In the genomic region with DNA sequence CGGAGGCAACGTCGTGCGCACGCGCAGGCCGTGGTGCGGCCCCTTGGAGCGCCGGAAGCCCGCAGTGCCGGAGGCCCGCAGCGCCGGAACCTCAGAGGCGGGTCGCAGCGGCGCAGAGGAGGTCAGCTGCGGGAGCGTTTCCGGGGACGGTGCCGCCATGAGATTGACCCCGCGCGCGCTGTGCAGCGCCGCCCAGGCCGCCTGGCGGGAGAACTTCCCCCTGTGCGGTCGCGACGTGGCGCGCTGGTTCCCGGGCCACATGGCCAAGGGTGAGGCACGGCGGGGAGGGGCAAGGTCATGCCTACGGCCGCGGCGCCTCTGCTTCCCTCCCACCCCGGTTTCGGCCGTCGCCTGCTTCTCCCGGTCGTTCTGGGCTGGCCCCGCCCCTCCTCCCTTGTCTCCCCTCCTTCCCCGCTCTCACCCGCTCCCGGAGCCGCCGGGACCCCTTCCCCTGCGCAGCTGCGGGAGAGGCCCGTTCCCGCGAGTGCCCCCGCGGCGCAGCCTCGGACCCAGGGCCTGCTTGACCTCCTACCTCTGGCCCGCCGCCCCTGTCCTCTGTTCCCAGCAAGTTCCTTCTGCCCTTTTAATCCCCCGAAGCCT, we compare ENCODE assay signal across 1 cellular context.
TF ChIP-seq lines count a peak whose summit lies in the region.

Gene MTG1, plus strand, starts transcription at position 94 of the 600 bp plus-strand sequence. Its CDS starts 64 bp downstream, at position 158.

TF ChIP-seq in H1, 55 proteins besides CTCF, POLR2A, EP300 and RAD21:
- TF ChIP-seq CHD7 (IDR thresholded peaks at IDR 0.05; ENCODE audit: insufficient replicate concordance, low read length) (no peak), CBX5 (IDR thresholded peaks at IDR 0.05; ENCODE audit: low read depth, low read length) (no peak), KDM5A (IDR thresholded peaks at IDR 0.05; ENCODE audit: low read length) (peak; percentile 68; the same call in 1 of the 2 replicates), YY1 (IDR thresholded peaks at IDR 0.05; ENCODE audit: low read depth, low read length) (peak; percentile 85; the same call in 1 of the 2 replicates), NANOG (IDR thresholded peaks at IDR 0.05; ENCODE audit: insufficient read depth, low read depth, low read length, poor library complexity, severe bottlenecking) (no peak), CTBP2 (IDR thresholded peaks at IDR 0.05; ENCODE audit: borderline replicate concordance, insufficient read depth, insufficient read length, low read length) (no peak), BRCA1 (IDR thresholded peaks at IDR 0.05; ENCODE audit: low read depth, low read length) (no peak), SIN3A (conservative IDR thresholded peaks at IDR 0.05 in 1 of 2, IDR thresholded peaks at IDR 0.05 in 1 of 2; ENCODE audit: low read depth in 1 of 2, low read length in 2 of 2) (peak; percentile 54 to 72; a peak in 2 of 4 replicates), CHD1 (IDR thresholded peaks at IDR 0.05; ENCODE audit: low read depth, low read length) (no peak), TBP (IDR thresholded peaks at IDR 0.05; ENCODE audit: low read depth, low read length) (peak; percentile 79; the same call in 1 of the 2 replicates), HDAC6 (IDR thresholded peaks at IDR 0.05; ENCODE audit: low read depth, low read length) (no peak), JUN (IDR thresholded peaks at IDR 0.05; ENCODE audit: low read depth, low read length) (no peak), GABPA (IDR thresholded peaks at IDR 0.05; ENCODE audit: borderline replicate concordance, insufficient read depth, low read length) (peak; percentile 98), SIRT6 (IDR thresholded peaks at IDR 0.05; ENCODE audit: low read length) (no peak), CREB1 (IDR thresholded peaks at IDR 0.05) (0 out of 2 replicates have a peak, but pooled peaks have one; percentile 32), HDAC2 (IDR thresholded peaks at IDR 0.05; ENCODE audit: borderline replicate concordance in 1 of 2, low read depth in 2 of 2, low read length in 2 of 2) (peak; percentile 10 to 57; a peak in 1 of 4 replicates), GTF2F1 (IDR thresholded peaks at IDR 0.05; ENCODE audit: borderline replicate concordance, low read depth, low read length) (no peak), JUND (IDR thresholded peaks at IDR 0.05; ENCODE audit: low read length) (no peak), SUZ12 (IDR thresholded peaks at IDR 0.05; ENCODE audit: low read length) (no peak), BACH1 (IDR thresholded peaks at IDR 0.05; ENCODE audit: low read length) (no peak), POLR2AphosphoS5 (IDR thresholded peaks at IDR 0.05; ENCODE audit: low read depth, low read length) (peak; percentile 91), KDM1A (IDR thresholded peaks at IDR 0.05; ENCODE audit: borderline replicate concordance, low read length) (no peak), RBBP5 (IDR thresholded peaks at IDR 0.05; ENCODE audit: borderline replicate concordance, low read depth, low read length) (peak; percentile 85), PHF8 (conservative IDR thresholded peaks at IDR 0.05; ENCODE audit: low read depth, low read length) (peak; percentile 99), FOSL1 (IDR thresholded peaks at IDR 0.05; ENCODE audit: insufficient read depth, low read depth, low read length) (0 out of 2 replicates have a peak, but pooled peaks have one; percentile 24), CEBPB (IDR thresholded peaks at IDR 0.05; ENCODE audit: low read depth, low read length) (no peak), ZNF274 (IDR thresholded peaks at IDR 0.05; ENCODE audit: borderline replicate concordance, extremely low read depth, low read length) (no peak), CBX8 (IDR thresholded peaks at IDR 0.05; ENCODE audit: borderline replicate concordance, low read depth, low read length) (no peak), CHD2 (IDR thresholded peaks at IDR 0.05; ENCODE audit: low read length) (no peak), RXRA (IDR thresholded peaks at IDR 0.05; ENCODE audit: insufficient read depth, low read depth, low read length) (no peak), SRF (IDR thresholded peaks at IDR 0.05; ENCODE audit: low read depth, low read length) (no peak), SP4 (IDR thresholded peaks at IDR 0.05; ENCODE audit: low read length) (0 out of 2 replicates have a peak, but pooled peaks have one; percentile 80), TAF1 (IDR thresholded peaks at IDR 0.05; ENCODE audit: low read depth, low read length) (peak; percentile 91), EGR1 (IDR thresholded peaks at IDR 0.05; ENCODE audit: borderline replicate concordance, low read depth, low read length) (no peak), BCL11A (IDR thresholded peaks at IDR 0.05; ENCODE audit: low read depth in 2 of 2, low read length in 2 of 2) (no peak), SAP30 (IDR thresholded peaks at IDR 0.05; ENCODE audit: insufficient read depth, insufficient replicate concordance, low read length) (no peak), TEAD4 (IDR thresholded peaks at IDR 0.05; ENCODE audit: low read depth, low read length) (no peak), ASH2L (IDR thresholded peaks at IDR 0.05; ENCODE audit: low read length) (peak; percentile 85), RFX5 (IDR thresholded peaks at IDR 0.05; ENCODE audit: borderline replicate concordance, low read depth, low read length) (no peak), EZH2 (IDR thresholded peaks at IDR 0.05; ENCODE audit: low read depth, low read length, severe bottlenecking) (no peak), TAF7 (optimal IDR thresholded peaks at IDR 0.05; ENCODE audit: borderline replicate concordance, low read depth, low read length) (peak; percentile 82), SP1 (IDR thresholded peaks at IDR 0.05; ENCODE audit: low read depth, low read length) (peak; percentile 37; the same call in 1 of the 2 replicates), MAFK (IDR thresholded peaks at IDR 0.05; ENCODE audit: low read depth, low read length) (no peak), NRF1 (IDR thresholded peaks at IDR 0.05; ENCODE audit: low read depth, low read length) (peak; percentile 98), TCF12 (IDR thresholded peaks at IDR 0.05; ENCODE audit: low read depth, low read length) (0 out of 2 replicates have a peak, but pooled peaks have one; percentile 37), POU5F1 (IDR thresholded peaks at IDR 0.05; ENCODE audit: low read depth, low read length) (no peak), KDM4A (IDR thresholded peaks at IDR 0.05; ENCODE audit: low read depth, low read length, severe bottlenecking) (peak; percentile 43), RNF2 (IDR thresholded peaks at IDR 0.05; ENCODE audit: borderline replicate concordance, low read depth, low read length, missing control alignments, poor library complexity, severe bottlenecking) (no peak), SP2 (IDR thresholded peaks at IDR 0.05; ENCODE audit: low read length) (no peak), SIX5 (IDR thresholded peaks at IDR 0.05; ENCODE audit: low read depth, low read length) (no peak)
- TF ChIP-seq, protein P1, sequence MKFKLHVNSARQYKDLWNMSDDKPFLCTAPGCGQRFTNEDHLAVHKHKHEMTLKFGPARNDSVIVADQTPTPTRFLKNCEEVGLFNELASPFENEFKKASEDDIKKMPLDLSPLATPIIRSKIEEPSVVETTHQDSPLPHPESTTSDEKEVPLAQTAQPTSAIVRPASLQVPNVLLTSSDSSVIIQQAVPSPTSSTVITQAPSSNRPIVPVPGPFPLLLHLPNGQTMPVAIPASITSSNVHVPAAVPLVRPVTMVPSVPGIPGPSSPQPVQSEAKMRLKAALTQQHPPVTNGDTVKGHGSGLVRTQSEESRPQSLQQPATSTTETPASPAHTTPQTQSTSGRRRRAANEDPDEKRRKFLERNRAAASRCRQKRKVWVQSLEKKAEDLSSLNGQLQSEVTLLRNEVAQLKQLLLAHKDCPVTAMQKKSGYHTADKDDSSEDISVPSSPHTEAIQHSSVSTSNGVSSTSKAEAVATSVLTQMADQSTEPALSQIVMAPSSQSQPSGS (IDR thresholded peaks at IDR 0.05; ENCODE audit: low read length), result no peak
- TF ChIP-seq, protein P2, sequence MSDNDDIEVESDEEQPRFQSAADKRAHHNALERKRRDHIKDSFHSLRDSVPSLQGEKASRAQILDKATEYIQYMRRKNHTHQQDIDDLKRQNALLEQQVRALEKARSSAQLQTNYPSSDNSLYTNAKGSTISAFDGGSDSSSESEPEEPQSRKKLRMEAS (IDR thresholded peaks at IDR 0.05), result peak; percentile 85; the same call in 1 of the 2 replicates
- TF ChIP-seq, protein P3, sequence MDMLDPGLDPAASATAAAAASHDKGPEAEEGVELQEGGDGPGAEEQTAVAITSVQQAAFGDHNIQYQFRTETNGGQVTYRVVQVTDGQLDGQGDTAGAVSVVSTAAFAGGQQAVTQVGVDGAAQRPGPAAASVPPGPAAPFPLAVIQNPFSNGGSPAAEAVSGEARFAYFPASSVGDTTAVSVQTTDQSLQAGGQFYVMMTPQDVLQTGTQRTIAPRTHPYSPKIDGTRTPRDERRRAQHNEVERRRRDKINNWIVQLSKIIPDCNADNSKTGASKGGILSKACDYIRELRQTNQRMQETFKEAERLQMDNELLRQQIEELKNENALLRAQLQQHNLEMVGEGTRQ (IDR thresholded peaks at IDR 0.05; ENCODE audit: low read length), result no peak
- TF ChIP-seq, protein P4, sequence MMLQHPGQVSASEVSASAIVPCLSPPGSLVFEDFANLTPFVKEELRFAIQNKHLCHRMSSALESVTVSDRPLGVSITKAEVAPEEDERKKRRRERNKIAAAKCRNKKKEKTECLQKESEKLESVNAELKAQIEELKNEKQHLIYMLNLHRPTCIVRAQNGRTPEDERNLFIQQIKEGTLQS (IDR thresholded peaks at IDR 0.05; ENCODE audit: insufficient read depth, low read depth, low read length), result peak; percentile 32; the same call in 1 of the 2 replicates
- TF ChIP-seq, protein P5, sequence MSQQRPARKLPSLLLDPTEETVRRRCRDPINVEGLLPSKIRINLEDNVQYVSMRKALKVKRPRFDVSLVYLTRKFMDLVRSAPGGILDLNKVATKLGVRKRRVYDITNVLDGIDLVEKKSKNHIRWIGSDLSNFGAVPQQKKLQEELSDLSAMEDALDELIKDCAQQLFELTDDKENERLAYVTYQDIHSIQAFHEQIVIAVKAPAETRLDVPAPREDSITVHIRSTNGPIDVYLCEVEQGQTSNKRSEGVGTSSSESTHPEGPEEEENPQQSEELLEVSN (IDR thresholded peaks at IDR 0.05), result peak; percentile 73
